8 cellular contexts compared by ENCODE assay signal in genomic region chr2:172465417-172466334, GRCh38. TPM values are rescaled to one million over a fixed set of nuclear protein-coding genes. Genes with fewer than 3 reads are reported as not detected.
DNase-seq lines count a peak whose midpoint lies in the region; ATAC-seq and TF ChIP-seq lines count a peak whose summit lies in the region.

No MANE protein-coding gene starts in this region.

- H3K9me3 Mint-ChIP-seq in CD4-positive, alpha-beta memory T cell: no peaks in the 10 kb centered on the region

- CTCF ChIA-PET in CD4-positive, alpha-beta memory T cell (lab: Charles Lee; ENCODE audit: partially characterized antibody): interaction anchor here (0.7 to 15.1 kb wide), 20 partner anchors 7 to 892 kb away, joined by 3 to 1033 read pairs (median 4); partner anchors contain the start of gene ITGA6
- CTCF ChIA-PET in HEK293T (lab: Yijun Ruan, JAX): interaction anchor here (0.7 to 1.8 kb wide), 7 partner anchors 10 to 338 kb away, joined by 3 to 7 read pairs (median 3); no protein-coding TSS in a partner anchor

- no peaks in the 10 kb centered on the region for H3K27me3 Mint-ChIP-seq in CD4-positive, alpha-beta memory T cell

- DNase-seq in CD4-positive, alpha-beta memory T cell: peak; percentile 75 to 80 (median 77)
- DNase-seq in HEK293T (ENCODE audit: extremely low spot score) (peak; percentile 66), NCI-H510A (lab: John Stamatoyannopoulos, UW) (peak; percentile 68), cerebellum (ENCODE audit: low spot score) (peak; percentile 67), left lung (peak in 1 of 2 donors; percentile 58), GM19238 (ENCODE audit: insufficient read length, low spot score) (no peak)
- peak; percentile 57 for DNase-seq in activated CD4-positive, CD25-positive, alpha-beta regulatory T cell treated with anti-CD3 and anti-CD28 coated beads, Interleukin-2, amount 50 U/mL, for 72 hours
- DNase-seq in stimulated activated CD4-positive, alpha-beta T cell treated with anti-CD3 and anti-CD28 coated beads, Interleukin-4, amount 100 ng/mL, for 24 hours: peak; percentile 81

- POLR2A ChIA-PET in CD4-positive, alpha-beta memory T cell (lab: Charles Lee; ENCODE audit: partially characterized antibody): interaction anchor here (1.0 to 12.8 kb wide), 4 partner anchors 30 to 380 kb away, joined by 3 to 449 read pairs (median 6); partner anchors contain the start of genes DLX1 and ITGA6
- POLR2A ChIA-PET in HEK293T (lab: Yijun Ruan, JAX): no interaction called here

- peak overlapping the region in 1 of 2 donors; percentile 1 for H3K4me3 ChIP-seq in CD4-positive, alpha-beta memory T cell (ENCODE audit: low read length in 2 of 2)
- no peak overlapping the region for H3K4me3 ChIP-seq in left lung

- peaks cover 54% of the 10 kb centered on the region for H3K4me1 ChIP-seq in CD4-positive, alpha-beta memory T cell (ENCODE audit: insufficient read depth, low read length)
- H3K4me1 ChIP-seq in left lung: peaks cover 4 to 51% of the 10 kb centered on the region in 2 donors

- H3K36me3 Mint-ChIP-seq in CD4-positive, alpha-beta memory T cell: peaks cover 37 to 41% of the 10 kb centered on the region in 2 donors

- peak; percentile 93 for ATAC-seq in left lung

- H3K4me3 Mint-ChIP-seq in CD4-positive, alpha-beta memory T cell: peak overlapping the region in 7 of 8 donors; percentile 36 to 94 (median 72)

- intact Hi-C loops in CD4-positive, alpha-beta memory T cell (cut with micrococcal nuclease): loop anchor here (1.0 to 10.0 kb wide), 9 partner anchors 19 to 891 kb away; partner anchors contain the start of gene HAT1
- intact Hi-C loops in left lung (cut with DNase I): loop anchor here in 1 of 2 donors (2.0 kb wide), 1 partner anchor 293 kb away; no protein-coding TSS in a partner anchor

- peaks cover under 1% of the 10 kb centered on the region for H3K36me3 ChIP-seq in CD4-positive, alpha-beta memory T cell (ENCODE audit: insufficient read depth, low read length)
- peaks cover 0 to 6% of the 10 kb centered on the region in 2 donors for H3K36me3 ChIP-seq in left lung

- peaks cover 45 to 63% (median 52%) of the 10 kb centered on the region in 4 donors for H3K4me1 Mint-ChIP-seq in CD4-positive, alpha-beta memory T cell

- H3K9me3 ChIP-seq in CD4-positive, alpha-beta memory T cell (ENCODE audit: control insufficient read depth in 1 of 2, low read length in 2 of 2): no peaks in the 10 kb centered on the region
- no peaks in the 10 kb centered on the region for H3K9me3 ChIP-seq in left lung

- no peaks in the 10 kb centered on the region for H3K27me3 ChIP-seq in CD4-positive, alpha-beta memory T cell (ENCODE audit: insufficient read depth, low read length)
- H3K27me3 ChIP-seq in left lung: no peaks in the 10 kb centered on the region

- H3K27ac ChIP-seq in CD4-positive, alpha-beta memory T cell (ENCODE audit: low read depth, low read length): peak overlapping the region; percentile 50
- no peak overlapping the region for H3K27ac ChIP-seq in left lung

- H3K27ac Mint-ChIP-seq in CD4-positive, alpha-beta memory T cell: peak overlapping the region; percentile 63 to 97 (median 90)

- TF ChIP-seq CTCF in left lung (IDR thresholded peaks at IDR 0.05): peak; percentile 79

TF ChIP-seq in HEK293T, 16 proteins besides CTCF, POLR2A, EP300 and RAD21:
- TF ChIP-seq L3MBTL2 (conservative IDR thresholded peaks at IDR 0.05) (peak; percentile 79), HDGF (IDR thresholded peaks at IDR 0.05; ENCODE audit: borderline replicate concordance) (no peak)

RNA-seq across cellular contexts. Expression of gene ITGA6, which starts 38.3 kb away (rescaled TPM):
- 10 to 100 TPM; 69.1 to 73.6 TPM for total RNA-seq in CD4-positive, alpha-beta memory T cell
- polyA plus RNA-seq in CD4-positive, alpha-beta memory T cell: 10 to 100 TPM; 58.3 to 64.0 TPM
- total RNA-seq in cerebellum: 30.9 TPM
- total RNA-seq in left lung: 10 to 100 TPM; 43.1 to 67.5 TPM
